Comparison of ENCODE assay signal across 8 cellular contexts in genomic region chr17:77887464-77888241, GRCh38.
DNase-seq lines count a peak whose midpoint lies in the region; ATAC-seq and TF ChIP-seq lines count a peak whose summit lies in the region.

No MANE protein-coding gene starts in this region.

- DNase-seq in DMS 273 treated with DMSO at 0.1 percent for 48 hours (lab: John Stamatoyannopoulos, UW) (peak; percentile 29), NCI-H2196 treated with DMSO at 0.1 percent for 48 hours (lab: John Stamatoyannopoulos, UW; ENCODE audit: unreplicated experiment) (peak; percentile 88), epithelial cell of esophagus (ENCODE audit: low read depth) (no peak), DMS114 treated with DMSO at 0.1 percent for 48 hours (lab: John Stamatoyannopoulos, UW; ENCODE audit: unreplicated experiment) (no peak)
- peak; percentile 80 for DNase-seq in activated T-cell treated with anti-CD3 and anti-CD28 coated beads, Interleukin-2, amount 50 U/mL, for 1 hour
- DNase-seq in stimulated activated CD8-positive, alpha-beta memory T cell treated with anti-CD3 and anti-CD28 coated beads, Interleukin-2, amount 100 ng/mL, for 1 hour (ENCODE audit: low read depth in 2 of 2) = peak; percentile 48 to 64

- no peaks in the 10 kb centered on the region for H3K9me3 ChIP-seq in mononuclear cell (ENCODE audit: low read depth, low read length)

- H3K4me1 ChIP-seq in mononuclear cell (ENCODE audit: insufficient read depth, low read length) = peaks cover 61% of the 10 kb centered on the region

- ATAC-seq in GM18517 (IDR thresholded peaks at IDR 0.05; ENCODE audit: unreplicated experiment) = no peak

- peaks cover 9% of the 10 kb centered on the region for H3K27me3 ChIP-seq in mononuclear cell (ENCODE audit: insufficient read depth, low read length)

- H3K4me3 ChIP-seq in epithelial cell of esophagus (ENCODE audit: low read length) (peak overlapping the region; percentile 28), mononuclear cell (ENCODE audit: low read length) (peak overlapping the region; percentile 47)

- TF ChIP-seq CTCF in epithelial cell of esophagus (IDR thresholded peaks at IDR 0.05; ENCODE audit: insufficient read depth, low read depth, low read length, missing control alignments) = no peak

Comparison
In these comparisons a context has a peak if more than half of its experiments do, and no peak if none do; other contexts are left out.
1. DNase-seq: peak in DMS 273 treated with DMSO at 0.1 percent for 48 hours (single experiment), NCI-H2196 treated with DMSO at 0.1 percent for 48 hours (single experiment), activated T-cell treated with anti-CD3 and anti-CD28 coated beads, Interleukin-2, amount 50 U/mL, for 1 hour (single experiment) and stimulated activated CD8-positive, alpha-beta memory T cell treated with anti-CD3 and anti-CD28 coated beads, Interleukin-2, amount 100 ng/mL, for 1 hour (2 of 2); none in epithelial cell of esophagus (single experiment) and DMS114 treated with DMSO at 0.1 percent for 48 hours (single experiment).